ENCODE assay signal across 8 cellular contexts in the genomic region with DNA sequence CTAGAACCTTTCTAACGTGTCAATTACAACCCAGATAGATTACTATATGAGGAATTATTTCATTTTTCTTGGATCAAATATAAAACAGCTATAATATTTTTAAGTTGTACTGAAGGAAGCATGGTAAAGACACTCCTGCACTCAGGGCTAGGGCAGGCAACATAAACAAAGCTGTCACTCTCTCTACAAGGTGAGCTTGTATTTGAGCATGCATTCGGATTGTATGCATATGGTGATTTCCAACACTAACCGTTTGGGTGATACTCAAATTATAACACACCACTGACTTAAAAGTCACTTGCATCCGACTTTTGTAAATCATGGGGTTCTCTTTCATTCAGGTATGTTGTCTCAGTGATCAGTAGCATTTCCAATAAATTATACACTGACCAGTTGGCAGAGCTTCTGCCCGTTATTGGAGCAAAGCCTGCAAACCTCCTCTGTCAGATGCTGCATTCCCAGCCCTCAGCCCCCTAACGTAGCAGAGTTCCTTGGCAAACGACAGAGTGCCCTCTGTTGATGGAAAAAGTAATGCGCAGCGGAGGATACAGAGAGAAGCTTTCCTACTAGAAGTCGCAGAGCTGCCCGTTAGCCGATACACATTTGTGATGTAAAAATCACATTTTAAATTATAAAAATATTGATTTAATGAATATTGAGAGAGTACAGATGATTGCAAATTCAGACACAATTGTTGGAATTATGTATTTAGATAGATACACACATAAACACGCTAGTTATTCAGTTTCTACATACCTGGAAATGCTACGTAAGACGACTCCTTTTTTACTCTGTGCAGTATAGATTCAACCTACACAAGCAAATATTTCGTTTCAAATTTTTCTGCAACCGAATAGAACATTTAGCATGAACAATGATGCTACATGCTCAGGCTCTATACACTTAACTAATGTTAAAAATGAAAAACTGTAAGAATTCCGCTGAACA.
DNase-seq lines count a peak whose midpoint lies in the region; ATAC-seq, FAIRE-seq and TF ChIP-seq lines count a peak whose summit lies in the region.

No MANE protein-coding gene starts in this region.

- no peaks in the 10 kb centered on the region for H3K9me3 Mint-ChIP-seq in CD4-positive, alpha-beta memory T cell
- H3K9me3 Mint-ChIP-seq in stimulated activated naive B cell treated with anti-CD40 and anti-IgM and Interleukin-4, amounts not matched to agents 10 μg/mL and 1 μg/mL and 100 μg/mL, for 72 hours = no peaks in the 10 kb centered on the region

- no peak overlapping the region for H3K9ac ChIP-seq in HepG2 (ENCODE audit: insufficient read depth, low read depth, low read length)

- H3K36me3 ChIP-seq in CD4-positive, alpha-beta memory T cell (ENCODE audit: insufficient read depth, low read length) = no peaks in the 10 kb centered on the region
- H3K36me3 ChIP-seq in HepG2 (replicated peaks in 1 of 2; ENCODE audit: control insufficient read depth in 1 of 2, insufficient read depth in 2 of 2, low read length in 2 of 2) = no peaks in the 10 kb centered on the region

- FAIRE-seq in HepG2 (lab: Jason Lieb, UNC) = peak; percentile 76

- H2AFZ ChIP-seq in HepG2 (ENCODE audit: low read length) = no peak overlapping the region

- WGBS in HepG2 (ENCODE audit: low lambda C conversion rate) = 5% methylated on average over 18 of the region's 18 CpGs

- in situ Hi-C loops in HepG2 (cut with HindIII; ENCODE audit: extremely low pct_ligation_motif_present, low pct_unique_long_range_greater_than_20kb) = loop anchor here (5.0 kb wide), 1 partner anchor 477 kb away; no protein-coding TSS in a partner anchor

- H3K4me1 ChIP-seq in CD4-positive, alpha-beta memory T cell (ENCODE audit: insufficient read depth, low read length) = peaks cover 5% of the 10 kb centered on the region
- peaks cover 5% of the 10 kb centered on the region; the same call in 1 of the 2 replicates for H3K4me1 ChIP-seq in HepG2 (ENCODE audit: insufficient read depth, low read length)

- peak in 4 of 5 donors; percentile 9 to 31 (median 26) for DNase-seq in CD4-positive, alpha-beta memory T cell
- DNase-seq in GM20000 (ENCODE audit: low spot score) = peak; percentile 26
- peak; percentile 89 for DNase-seq in NCI-H146 (lab: John Stamatoyannopoulos, UW)
- DNase-seq in T follicular helper cell (ENCODE audit: low read depth) = peak; percentile 1
- peak; percentile 55 to 66 for DNase-seq in cardiac fibroblast (ENCODE audit: low read depth in 2 of 2)
- peak; percentile 48 for DNase-seq in HepG2 (ENCODE audit: low spot score)
- peak; percentile 4 for DNase-seq in stimulated activated naive B cell treated with anti-CD40 and anti-IgM and Interleukin-4, amounts not matched to agents 10 μg/mL and 1 μg/mL and 100 μg/mL, for 72 hours
- no peak for DNase-seq in T1000 (lab: John Stamatoyannopoulos, UW)

- TF ChIP-seq CTCF in GM20000 (IDR thresholded peaks at IDR 0.05; ENCODE audit: extremely low read depth, missing control alignments) = peak; percentile 53
- TF ChIP-seq CTCF in cardiac fibroblast (IDR thresholded peaks at IDR 0.05; ENCODE audit: low read depth, low read length) = peak; percentile 64
- peak; percentile 81 for TF ChIP-seq CTCF in HepG2 (CRISPR knock-in tag; IDR thresholded peaks at IDR 0.05)

- H3K4me2 ChIP-seq in HepG2 (ENCODE audit: low read depth, low read length) = no peak overlapping the region

- POLR2A ChIA-PET in CD4-positive, alpha-beta memory T cell (lab: Charles Lee; ENCODE audit: partially characterized antibody) = no interaction called here
- POLR2A ChIA-PET in HepG2 (lab: Yijun Ruan, JAX) = no interaction called here

- peaks cover 6% of the 10 kb centered on the region for H3K27me3 ChIP-seq in CD4-positive, alpha-beta memory T cell (ENCODE audit: insufficient read depth, low read length)
- H3K27me3 ChIP-seq in HepG2 (ENCODE audit: control insufficient read depth in 1 of 2, insufficient read depth in 2 of 2, low read length in 2 of 2) = peaks cover 0 to 11% of the 10 kb centered on the region in 2 experiments; a peak in 1 of 5 replicates

- intact Hi-C loops in CD4-positive, alpha-beta memory T cell (cut with micrococcal nuclease) = loop anchor here (10.0 kb wide), 1 partner anchor 1539 kb away; no protein-coding TSS in a partner anchor
- intact Hi-C loops in HepG2 (cut with micrococcal nuclease; ENCODE audit: unreplicated experiment) = loop anchor here (1.0 kb wide), 2 partner anchors 253 to 476 kb away; no protein-coding TSS in a partner anchor

- H3K36me3 Mint-ChIP-seq in CD4-positive, alpha-beta memory T cell = no peaks in the 10 kb centered on the region
- no peaks in the 10 kb centered on the region for H3K36me3 Mint-ChIP-seq in stimulated activated naive B cell treated with anti-CD40 and anti-IgM and Interleukin-4, amounts not matched to agents 10 μg/mL and 1 μg/mL and 100 μg/mL, for 72 hours

- H3K9me3 ChIP-seq in CD4-positive, alpha-beta memory T cell (ENCODE audit: control insufficient read depth in 1 of 2, low read length in 2 of 2) = no peaks in the 10 kb centered on the region
- H3K9me3 ChIP-seq in HepG2 (ENCODE audit: low read length) = no peaks in the 10 kb centered on the region

- CTCF ChIA-PET in CD4-positive, alpha-beta memory T cell (lab: Charles Lee; ENCODE audit: partially characterized antibody) = interaction anchor here (0.6 to 4.6 kb wide), 17 partner anchors 10 to 830 kb away, joined by 3 to 32 read pairs (median 3); no protein-coding TSS in a partner anchor
- CTCF ChIA-PET in HepG2 (lab: Yijun Ruan, JAX; ENCODE audit: low intra/inter-chr PET ratio, low total read pairs) = interaction anchor here (3.6 kb wide), 1 partner anchor 476 kb away, joined by 20 read pairs; no protein-coding TSS in a partner anchor

- no TSS peak for BruUV-seq in HepG2 (replicated peaks; lab: Mats Ljungman, UMichigan)

- no peaks in the 10 kb centered on the region for H3K79me2 ChIP-seq in HepG2 (ENCODE audit: insufficient read depth, low read length)

- H3K4me3 ChIP-seq in CD4-positive, alpha-beta memory T cell (ENCODE audit: low read length in 2 of 2) = no peak overlapping the region
- H3K4me3 ChIP-seq in cardiac fibroblast (replicated peaks in 1 of 2; ENCODE audit: low read depth in 2 of 2, low read length in 2 of 2) (no peak overlapping the region), HepG2 (replicated peaks in 1 of 3; ENCODE audit: insufficient read depth in 1 of 3, low read depth in 2 of 3, low read length in 3 of 3) (no peak overlapping the region)

- H3K27ac Mint-ChIP-seq in CD4-positive, alpha-beta memory T cell = no peak overlapping the region
- H3K27ac Mint-ChIP-seq in stimulated activated naive B cell treated with anti-CD40 and anti-IgM and Interleukin-4, amounts not matched to agents 10 μg/mL and 1 μg/mL and 100 μg/mL, for 72 hours = no peak overlapping the region

- peaks cover 0 to 2% (median 0%) of the 10 kb centered on the region in 4 donors for H3K4me1 Mint-ChIP-seq in CD4-positive, alpha-beta memory T cell
- peaks cover 0 to 2% of the 10 kb centered on the region in 2 donors for H3K4me1 Mint-ChIP-seq in stimulated activated naive B cell treated with anti-CD40 and anti-IgM and Interleukin-4, amounts not matched to agents 10 μg/mL and 1 μg/mL and 100 μg/mL, for 72 hours

- no peak for TF ChIP-seq POLR2A in HepG2 (IDR thresholded peaks at IDR 0.05; ENCODE audit: insufficient read depth in 1 of 2, low read depth in 2 of 2, low read length in 2 of 2)

- H3K27ac ChIP-seq in CD4-positive, alpha-beta memory T cell (ENCODE audit: low read depth, low read length) = no peak overlapping the region
- no peak overlapping the region for H3K27ac ChIP-seq in HepG2 (ENCODE audit: extremely low read length, insufficient read depth, low read length)

- no peaks in the 10 kb centered on the region for H4K20me1 ChIP-seq in HepG2 (ENCODE audit: insufficient read depth, low read length)

- 0 out of 2 replicates have a peak, but pooled peaks have one; percentile 51 for TF ChIP-seq RAD21 in HepG2 (CRISPR knock-in tag; IDR thresholded peaks at IDR 0.05)

- peak overlapping the region in 6 of 8 donors; percentile 23 to 58 (median 43) for H3K4me3 Mint-ChIP-seq in CD4-positive, alpha-beta memory T cell
- H3K4me3 Mint-ChIP-seq in stimulated activated naive B cell treated with anti-CD40 and anti-IgM and Interleukin-4, amounts not matched to agents 10 μg/mL and 1 μg/mL and 100 μg/mL, for 72 hours = no peak overlapping the region

- TF ChIP-seq EP300 in HepG2 (IDR thresholded peaks at IDR 0.05; ENCODE audit: low read depth in 2 of 2, low read length in 2 of 2) (no peak), HepG2 (CRISPR knock-in tag; IDR thresholded peaks at IDR 0.05; ENCODE audit: borderline replicate concordance) (no peak)

- ATAC-seq in HepG2 = peak; percentile 98
- peak in 1 of 2 donors; percentile 56 for ATAC-seq in stimulated activated naive B cell treated with anti-CD40 and anti-IgM and Interleukin-4, amounts not matched to agents 10 μg/mL and 1 μg/mL and 100 μg/mL, for 72 hours (replicated peaks)

- peaks cover 36 to 54% of the 10 kb centered on the region in 2 donors for H3K27me3 Mint-ChIP-seq in CD4-positive, alpha-beta memory T cell
- peaks cover 29 to 36% of the 10 kb centered on the region in 2 donors for H3K27me3 Mint-ChIP-seq in stimulated activated naive B cell treated with anti-CD40 and anti-IgM and Interleukin-4, amounts not matched to agents 10 μg/mL and 1 μg/mL and 100 μg/mL, for 72 hours

TF ChIP-seq in HepG2, 621 proteins besides CTCF, POLR2A, EP300 and RAD21 (continues in another document):
- TF ChIP-seq, protein P1, sequence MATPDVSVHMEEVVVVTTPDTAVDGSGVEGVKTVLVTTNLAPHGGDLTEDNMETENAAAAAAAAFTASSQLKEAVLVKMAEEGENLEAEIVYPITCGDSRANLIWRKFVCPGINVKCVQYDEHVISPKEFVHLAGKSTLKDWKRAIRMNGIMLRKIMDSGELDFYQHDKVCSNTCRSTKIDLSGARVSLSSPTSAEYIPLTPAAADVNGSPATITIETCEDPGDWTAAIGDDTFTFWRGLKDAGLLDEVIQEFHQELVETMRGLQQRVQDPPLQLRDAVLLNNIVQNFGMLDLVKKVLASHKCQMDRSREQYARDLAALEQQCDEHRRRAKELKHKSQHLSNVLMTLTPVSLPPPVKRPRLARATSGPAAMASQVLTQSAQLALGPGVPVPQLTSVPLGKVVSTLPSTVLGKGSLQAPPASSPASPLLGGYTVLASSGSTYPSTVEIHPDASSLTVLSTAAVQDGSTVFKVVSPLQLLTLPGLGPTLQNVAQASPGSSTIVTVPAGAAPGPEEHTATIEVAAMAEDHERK (CRISPR knock-in tag; IDR thresholded peaks at IDR 0.05; ENCODE audit: low read depth) = no peak
- TF ChIP-seq SMC3 (IDR thresholded peaks at IDR 0.05; ENCODE audit: low read length) = peak; percentile 78
- TF ChIP-seq, protein P2, sequence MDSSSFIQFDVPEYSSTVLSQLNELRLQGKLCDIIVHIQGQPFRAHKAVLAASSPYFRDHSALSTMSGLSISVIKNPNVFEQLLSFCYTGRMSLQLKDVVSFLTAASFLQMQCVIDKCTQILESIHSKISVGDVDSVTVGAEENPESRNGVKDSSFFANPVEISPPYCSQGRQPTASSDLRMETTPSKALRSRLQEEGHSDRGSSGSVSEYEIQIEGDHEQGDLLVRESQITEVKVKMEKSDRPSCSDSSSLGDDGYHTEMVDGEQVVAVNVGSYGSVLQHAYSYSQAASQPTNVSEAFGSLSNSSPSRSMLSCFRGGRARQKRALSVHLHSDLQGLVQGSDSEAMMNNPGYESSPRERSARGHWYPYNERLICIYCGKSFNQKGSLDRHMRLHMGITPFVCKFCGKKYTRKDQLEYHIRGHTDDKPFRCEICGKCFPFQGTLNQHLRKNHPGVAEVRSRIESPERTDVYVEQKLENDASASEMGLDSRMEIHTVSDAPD (CRISPR knock-in tag; IDR thresholded peaks at IDR 0.05) = no peak

Comparison
In these comparisons a context has a peak if more than half of its experiments do, and no peak if none do; other contexts are left out.
1. H3K4me3 Mint-ChIP-seq: peak in CD4-positive, alpha-beta memory T cell (6 of 8); none in stimulated activated naive B cell treated with anti-CD40 and anti-IgM and Interleukin-4, amounts not matched to agents 10 μg/mL and 1 μg/mL and 100 μg/mL, for 72 hours (0 of 2).
2. Peak in every context shown above with its lines, with median percentiles within 50 percentile points of each other: CTCF ChIP-seq.